ENCODE assay signal across 10 cellular contexts in the genomic region with DNA sequence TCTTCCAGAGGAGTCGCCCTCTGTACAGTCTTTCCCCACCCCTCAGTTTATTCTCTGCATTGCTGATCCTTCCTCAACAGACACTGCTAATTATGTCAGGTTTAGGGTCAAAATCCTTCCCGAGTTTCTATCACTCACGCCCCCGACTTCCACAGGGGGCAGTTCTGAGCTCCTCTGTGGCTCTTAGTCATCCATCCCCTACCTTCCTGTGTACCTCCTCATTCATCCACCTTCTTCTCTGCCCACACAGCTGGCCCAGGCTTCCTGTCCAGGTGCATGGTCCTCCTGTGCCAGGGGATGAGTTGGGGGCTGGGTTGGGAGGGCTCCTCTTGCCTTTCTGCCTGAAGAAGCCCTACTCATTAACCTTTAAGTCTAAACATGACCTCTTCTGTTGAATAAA.
DNase-seq lines count a peak whose midpoint lies in the region; ATAC-seq and TF ChIP-seq lines count a peak whose summit lies in the region.
"Had no signal": no experiment of that assay in that cellular context is flagged by ENCODE, and none has a peak within 500 bp of the region (broad histone marks: within the 10 kb centered on the region; RNA-seq: fewer than 3 reads in every experiment).

No MANE protein-coding gene starts in this region.

- DNase-seq in COLO668 (lab: John Stamatoyannopoulos, UW; ENCODE audit: unreplicated experiment) (peak; percentile 55), HT-29 (ENCODE audit: low spot score) (peak; percentile 10), WERI-Rb-1 (no peak), kidney tubule cell (ENCODE audit: low spot score) (peak; percentile 22), UCSD-AML1 (lab: John Stamatoyannopoulos, UW; ENCODE audit: unreplicated experiment) (no peak), left lung (no peak), HCEC 1CT (no peak)
- DNase-seq: body of pancreas had no signal

- no peaks in the 10 kb centered on the region for H3K36me3 ChIP-seq in WERI-Rb-1
- H3K36me3 ChIP-seq in left lung, result no peaks in the 10 kb centered on the region
- H3K36me3 ChIP-seq: neutrophil had no signal

- TF ChIP-seq CTCF in WERI-Rb-1 (IDR thresholded peaks at IDR 0.05; ENCODE audit: low read depth, low read length) (peak; percentile 14; the same call in 1 of the 2 replicates), left lung (IDR thresholded peaks at IDR 0.05) (no peak)

- no peak for ATAC-seq in left lung
- ATAC-seq: body of pancreas had no signal

- peaks cover 0 to 32% of the 10 kb centered on the region in 2 donors for H3K4me1 ChIP-seq in left lung

- H3K27ac ChIP-seq in WERI-Rb-1, result no peak overlapping the region
- H3K27ac ChIP-seq in left lung, result no peak overlapping the region
- H3K27ac ChIP-seq: body of pancreas, KMS-11, neutrophil had no signal

- H3K4me3 ChIP-seq in WERI-Rb-1 (ENCODE audit: low read depth, low read length) (no peak overlapping the region), left lung (no peak overlapping the region)
- H3K4me3 ChIP-seq: body of pancreas had no signal

- intact Hi-C loops in left lung (cut with DNase I), result loop anchor here in 1 of 2 donors (5.0 kb wide), 2 partner anchors 188 to 203 kb away; a partner anchor contains a TSS

- H3K9me3 ChIP-seq in WERI-Rb-1 (ENCODE audit: severe bottlenecking), result no peaks in the 10 kb centered on the region
- H3K9me3 ChIP-seq in left lung, result no peaks in the 10 kb centered on the region
- H3K9me3 ChIP-seq: body of pancreas, neutrophil had no signal

- no peaks in the 10 kb centered on the region for H3K27me3 ChIP-seq in WERI-Rb-1 (ENCODE audit: insufficient read depth, low read depth, severe bottlenecking)
- H3K27me3 ChIP-seq in left lung, result no peaks in the 10 kb centered on the region
- H3K27me3 ChIP-seq: body of pancreas had no signal

Comparison
In these comparisons a context has a peak if more than half of its experiments do, and no peak if none do; other contexts are left out.
1. DNase-seq: peak in COLO668 (single experiment), HT-29 (single experiment) and kidney tubule cell (single experiment); none in WERI-Rb-1 (single experiment), UCSD-AML1 (single experiment), left lung (0 of 2) and HCEC 1CT (single experiment).